27 cellular contexts compared by ENCODE assay signal in the genomic region with DNA sequence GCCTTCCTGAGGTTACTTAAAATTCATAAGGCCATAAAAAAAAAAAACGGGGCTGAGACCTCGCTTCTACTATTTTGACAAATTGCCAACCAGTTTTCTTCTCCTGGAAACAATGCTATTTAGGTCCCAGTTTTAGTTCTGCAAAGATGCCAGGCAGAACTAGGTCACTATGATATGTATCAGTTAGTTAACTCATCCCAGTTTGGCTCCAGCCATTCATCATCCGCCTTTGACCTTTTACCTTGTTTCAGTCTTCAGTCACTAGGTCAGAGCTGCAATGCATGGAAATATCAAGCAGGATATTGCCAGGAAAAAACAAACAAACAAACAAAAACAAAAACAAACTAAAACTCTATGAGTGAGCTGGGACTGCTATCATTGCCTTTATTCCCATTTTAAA.
"Had no signal": no experiment of that assay in that cellular context is flagged by ENCODE, and none has a peak within 500 bp of the region (broad histone marks: within the 10 kb centered on the region; RNA-seq: fewer than 3 reads in every experiment).

No MANE protein-coding gene starts in this region.

- H3K4me3 ChIP-seq: stomach, suprapubic skin, testis, thoracic aorta, thyroid gland, tibial artery, tibial nerve, transverse colon, upper lobe of left lung, upper lobe of right lung, uterus, vagina had no signal

- H3K36me3 ChIP-seq: stomach, suprapubic skin, thoracic aorta, thyroid gland, tibial artery, tibial nerve, transverse colon, upper lobe of left lung, upper lobe of right lung, uterus, vagina had no signal

- H3K4me1 ChIP-seq: testis, upper lobe of left lung, upper lobe of right lung, uterus, vagina had no signal

- H3K27ac ChIP-seq: stomach, suprapubic skin, testis, thoracic aorta, thyroid gland, tibial artery, tibial nerve, transverse colon, upper lobe of left lung, upper lobe of right lung, uterus, vagina had no signal

- H3K36me3 Mint-ChIP-seq: type B pancreatic cell had no signal

- ATAC-seq: stimulated activated memory B cell treated with anti-CD40 and anti-IgM and Interleukin-4, amounts not matched to agents 10 μg/mL and 1 μg/mL and 100 μg/mL, for 72 hours; stimulated activated naive B cell treated with anti-CD40 and anti-IgM and Interleukin-4, amounts not matched to agents 10 μg/mL and 1 μg/mL and 100 μg/mL, for 72 hours; stimulated activated naive CD8-positive, alpha-beta T cell treated with anti-CD3 and anti-CD28 coated beads, Interleukin-15, amount 100 ng/mL, for 72 hours; stimulated activated naive CD8-positive, alpha-beta T cell treated with anti-CD3 and anti-CD28 coated beads, Interleukin-15, Interleukin-2, amounts not matched to agents 100 U/mL and 50 U/mL, for 24 hours; upper lobe of right lung had no signal

- H3K4me3 Mint-ChIP-seq: stimulated activated memory B cell treated with anti-CD40 and anti-IgM and Interleukin-4, amounts not matched to agents 10 μg/mL and 1 μg/mL and 100 μg/mL, for 72 hours; stimulated activated naive B cell treated with anti-CD40 and anti-IgM and Interleukin-4, amounts not matched to agents 10 μg/mL and 1 μg/mL and 100 μg/mL, for 72 hours; stimulated activated naive CD8-positive, alpha-beta T cell treated with anti-CD3 and anti-CD28 coated beads, Interleukin-15, amount 100 ng/mL, for 72 hours; stimulated activated naive CD8-positive, alpha-beta T cell treated with anti-CD3 and anti-CD28 coated beads, Interleukin-15, Interleukin-2, amounts not matched to agents 100 ng/mL and 50 ng/mL, for 24 hours; type B pancreatic cell had no signal

- DNase-seq: stimulated activated CD4-positive, alpha-beta T cell treated with anti-CD3 and anti-CD28 coated beads, Interleukin-2, amount 100 ng/mL, for 24 hours; stimulated activated CD4-positive, alpha-beta T cell treated with anti-CD3 and anti-CD28 coated beads, Interleukin-2, amount 100 ng/mL, for 48 hours; stimulated activated CD4-positive, alpha-beta T cell treated with anti-CD3 and anti-CD28 coated beads, Interleukin-4, amount 100 ng/mL, for 1 hour; stimulated activated CD4-positive, alpha-beta T cell treated with anti-CD3 and anti-CD28 coated beads, Interleukin-4, amount 100 ng/mL, for 24 hours; stimulated activated CD4-positive, alpha-beta T cell treated with anti-CD3 and anti-CD28 coated beads, Interleukin-4, amount 100 ng/mL, for 4 hours; stimulated activated CD8-positive, alpha-beta memory T cell treated with anti-CD3 and anti-CD28 coated beads, Interleukin-4, amount 100 ng/mL, for 48 hours; stimulated activated naive B cell treated with anti-CD40 and anti-IgM and Interleukin-4, amounts not matched to agents 10 μg/mL and 1 μg/mL and 100 μg/mL, for 72 hours; stimulated activated naive CD4-positive, alpha-beta T cell; stimulated activated naive CD4-positive, alpha-beta T cell treated with Interleukin-2 at 50 U/mL for 16 hours; stimulated activated naive CD8-positive, alpha-beta T cell treated with anti-CD3 and anti-CD28 coated beads, Interleukin-15, amount 100 ng/mL, for 72 hours; stimulated activated naive CD8-positive, alpha-beta T cell treated with anti-CD3 and anti-CD28 coated beads, Interleukin-15, Interleukin-2, amounts not matched to agents 100 U/mL and 50 U/mL, for 24 hours; stomach; testis; thyroid gland; tibial artery; transverse colon; trophoblast cell; upper lobe of left lung; upper lobe of right lung; uterus had no signal

- H3K27ac Mint-ChIP-seq: stimulated activated memory B cell treated with anti-CD40 and anti-IgM and Interleukin-4, amounts not matched to agents 10 μg/mL and 1 μg/mL and 100 μg/mL, for 72 hours; stimulated activated naive B cell treated with anti-CD40 and anti-IgM and Interleukin-4, amounts not matched to agents 10 μg/mL and 1 μg/mL and 100 μg/mL, for 72 hours; stimulated activated naive CD8-positive, alpha-beta T cell treated with anti-CD3 and anti-CD28 coated beads, Interleukin-15, amount 100 ng/mL, for 72 hours; stimulated activated naive CD8-positive, alpha-beta T cell treated with anti-CD3 and anti-CD28 coated beads, Interleukin-15, Interleukin-2, amounts not matched to agents 100 ng/mL and 50 ng/mL, for 24 hours; type B pancreatic cell had no signal

- H3K9me3 ChIP-seq: suprapubic skin, testis, thyroid gland, upper lobe of right lung, uterus, vagina had no signal

- H3K27me3 ChIP-seq: stomach, suprapubic skin, testis, thyroid gland, tibial nerve, transverse colon, upper lobe of left lung, upper lobe of right lung, uterus, vagina had no signal
